1 cellular context compared by ENCODE assay signal in genomic region chr20:8505817-8506216, GRCh38.
TF ChIP-seq lines count a peak whose summit lies in the region.

No MANE protein-coding gene starts in this region.

TF ChIP-seq in GM23338, 12 proteins besides CTCF, POLR2A, EP300 and RAD21 (continued from another document):
- no peak for TF ChIP-seq ETS1 (IDR thresholded peaks at IDR 0.05)
TF ChIP-seq in GM23338: peak in this region for 0.
